21 cellular contexts compared by ENCODE assay signal in the genomic region with DNA sequence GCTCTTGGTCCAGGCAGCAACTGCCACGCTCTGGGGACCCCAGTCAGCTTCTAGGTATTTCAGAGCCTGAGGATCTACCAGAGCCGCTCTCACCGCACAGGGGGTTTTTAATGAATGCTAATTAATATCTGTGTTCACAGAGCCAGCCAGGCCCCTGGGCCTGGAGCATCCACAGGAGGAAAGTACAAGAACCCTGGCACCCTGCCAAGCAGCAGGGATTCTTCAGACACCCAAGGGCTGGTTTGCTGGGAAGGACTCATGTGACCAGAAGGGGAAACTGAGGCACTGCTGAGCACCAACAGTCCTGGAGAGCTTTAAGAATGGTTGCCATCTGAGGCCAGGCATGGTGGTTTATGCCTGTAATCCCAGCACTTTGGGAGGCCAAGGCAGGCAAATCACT. TPM values are rescaled to one million over a fixed set of nuclear protein-coding genes. Genes with fewer than 3 reads are reported as not detected.
DNase-seq lines count a peak whose midpoint lies in the region; ATAC-seq, FAIRE-seq and TF ChIP-seq lines count a peak whose summit lies in the region.
"Had no signal": no experiment of that assay in that cellular context is flagged by ENCODE, and none has a peak within 500 bp of the region (broad histone marks: within the 10 kb centered on the region; RNA-seq: fewer than 3 reads in every experiment).

No MANE protein-coding gene starts in this region.

- no peak for TF ChIP-seq EP300 in ovary (IDR thresholded peaks at IDR 0.05)

- no peak for ATAC-seq in GM21515 (IDR thresholded peaks at IDR 0.05; ENCODE audit: unreplicated experiment)
- ATAC-seq: Panc1 had no signal

- intact Hi-C loops in ovary (cut with DNase I), result loop anchor here in 1 of 4 donors (10.0 kb wide), 1 partner anchor 188 kb away; no protein-coding TSS in a partner anchor

- H3K27me3 ChIP-seq in BE2C (no peaks in the 10 kb centered on the region), Peyer's patch (no peaks in the 10 kb centered on the region), mucosa of rectum (ENCODE audit: control insufficient read depth in 2 of 2, insufficient read depth in 2 of 2, low read length in 2 of 2) (no peaks in the 10 kb centered on the region), ovary (no peaks in the 10 kb centered on the region)

- DNase-seq in DMS 273 (lab: John Stamatoyannopoulos, UW; ENCODE audit: unreplicated experiment) (peak; percentile 28), DMS 273 treated with DMSO at 0.1 percent for 48 hours (lab: John Stamatoyannopoulos, UW) (no peak), BE2C (peak; percentile 53), Peyer's patch (peak in 2 of 3 donors; percentile 64 to 69), RCC 7860 (ENCODE audit: low spot score) (no peak), ovary (no peak)
- DNase-seq: AML-193; Caco-2; CD4-positive, alpha-beta T cell; DMS53; NCI-H1105 treated with DMSO at 0.1 percent for 48 hours; NCI-H1694; NCI-H2107; NCI-H226; SHP77 treated with DMSO at 0.1 percent for 48 hours had no signal

- no peak for FAIRE-seq in RCC 7860 (lab: Jason Lieb, UNC)
- FAIRE-seq: GM12892, H54 had no signal

- no peaks in the 10 kb centered on the region; the same call in 1 of the 2 replicates for H3K9me3 ChIP-seq in BE2C
- no peaks in the 10 kb centered on the region for H3K9me3 ChIP-seq in Peyer's patch
- H3K9me3 ChIP-seq in mucosa of rectum (ENCODE audit: control insufficient read depth in 2 of 2, low read length in 2 of 2), result no peaks in the 10 kb centered on the region
- no peaks in the 10 kb centered on the region for H3K9me3 ChIP-seq in ovary
- H3K9me3 ChIP-seq: Caco-2 had no signal

- TF ChIP-seq POLR2A in Peyer's patch (IDR thresholded peaks at IDR 0.05) (no peak), ovary (IDR thresholded peaks at IDR 0.05) (no peak)

- no peak overlapping the region for H3K9ac ChIP-seq in mucosa of rectum (ENCODE audit: low read depth in 1 of 2, low read length in 2 of 2)

- TF ChIP-seq CTCF in BE2C (IDR thresholded peaks at IDR 0.05; ENCODE audit: low read depth, low read length), result no peak
- TF ChIP-seq CTCF in Peyer's patch (IDR thresholded peaks at IDR 0.05), result no peak
- no peak for TF ChIP-seq CTCF in ovary (IDR thresholded peaks at IDR 0.05)

- H3K4me3 ChIP-seq in BE2C (ENCODE audit: low read depth, low read length) (no peak overlapping the region), Peyer's patch (no peak overlapping the region), mucosa of rectum (ENCODE audit: low read length in 2 of 2) (no peak overlapping the region), ovary (no peak overlapping the region)

- H3K27ac ChIP-seq in Peyer's patch (peak overlapping the region in 3 of 4 donors; percentile 47 to 91 (median 81)), mucosa of rectum (ENCODE audit: low read depth in 2 of 2, low read length in 2 of 2) (peak overlapping the region; percentile 86), ovary (no peak overlapping the region)
- H3K27ac ChIP-seq: 22Rv1 had no signal

- 92 to 95% (median 95%) methylated on average over 3 of the region's 3 CpGs for WGBS in ovary, 3 donors

- no peaks in the 10 kb centered on the region for H3K4me1 ChIP-seq in BE2C
- H3K4me1 ChIP-seq in Peyer's patch, result peaks cover 0 to 14% (median under 1%) of the 10 kb centered on the region in 4 donors
- H3K4me1 ChIP-seq in mucosa of rectum (ENCODE audit: control insufficient read depth in 2 of 2, insufficient read depth in 2 of 2, low read length in 2 of 2), result peaks cover 4 to 14% of the 10 kb centered on the region in 2 donors
- no peaks in the 10 kb centered on the region for H3K4me1 ChIP-seq in ovary (ENCODE audit: insufficient read depth)
- H3K4me1 ChIP-seq: Caco-2 had no signal

- H3K36me3 ChIP-seq in BE2C (no peaks in the 10 kb centered on the region), Peyer's patch (no peaks in the 10 kb centered on the region), mucosa of rectum (ENCODE audit: control insufficient read depth in 2 of 2, insufficient read depth in 2 of 2, low read length in 2 of 2) (no peaks in the 10 kb centered on the region), ovary (no peaks in the 10 kb centered on the region)

RNA-seq across cellular contexts. Expression of a gene that starts 38.0 kb away (rescaled TPM):
- 26.7 TPM for polyA plus RNA-seq in BE2C (2012; ENCODE audit: insufficient read depth, insufficient read length, low read depth)
- total RNA-seq in Peyer's patch (100 to 1,000 TPM in 2 of 4 donors, 10 to 100 TPM in 2; 70.6 to 159 (median 110) TPM), ovary (10 to 100 TPM in 5 of 7 donors, 1 to 10 TPM in 2; 5.0 to 41.6 (median 25.6) TPM)
- 10 to 100 TPM in 1 of 2 donors, 1 to 10 TPM in 1; 8.3 to 26.3 TPM for polyA plus RNA-seq in ovary

Comparison
In these comparisons a context has a peak if more than half of its experiments do, and no peak if none do; other contexts are left out.
1. DNase-seq: peak in DMS 273 (single experiment), BE2C (single experiment) and Peyer's patch (2 of 3); none in DMS 273 treated with DMSO at 0.1 percent for 48 hours (single experiment), RCC 7860 (single experiment) and ovary (0 of 5).
2. H3K27ac ChIP-seq: peak in Peyer's patch (3 of 4) and mucosa of rectum (2 of 2); none in ovary (0 of 2).